In genomic region chr5:147522435-147522834, GRCh38 we compare ENCODE assay signal across 1 cellular context.
TF ChIP-seq lines count a peak whose summit lies in the region.

No MANE protein-coding gene starts in this region.

TF ChIP-seq in endothelial cell of umbilical vein, 7 proteins besides CTCF, POLR2A, EP300 and RAD21 (continued from another document):
- no peak for TF ChIP-seq EZH2 (IDR thresholded peaks at IDR 0.05; ENCODE audit: borderline replicate concordance, low read depth, low read length, severe bottlenecking)
- TF ChIP-seq MYC (IDR thresholded peaks at IDR 0.05; ENCODE audit: low read depth, low read length), result peak; percentile 11
- no peak for TF ChIP-seq POLR2AphosphoS5 (IDR thresholded peaks at IDR 0.05; ENCODE audit: insufficient read depth, low read depth, low read length)
- TF ChIP-seq FOS (IDR thresholded peaks at IDR 0.05; ENCODE audit: borderline replicate concordance, insufficient read depth, low read length), result peak; percentile 91
- peak; percentile 91 for TF ChIP-seq GATA2 (IDR thresholded peaks at IDR 0.05; ENCODE audit: insufficient read depth, insufficient read length, low read depth, low read length)
